33 cellular contexts compared by ENCODE assay signal in genomic region chr1:179014123-179014522, GRCh38.
"Had no signal": no experiment of that assay in that cellular context is flagged by ENCODE, and none has a peak within 500 bp of the region (broad histone marks: within the 10 kb centered on the region; RNA-seq: fewer than 3 reads in every experiment).

No MANE protein-coding gene starts in this region.

- H3K27ac Mint-ChIP-seq: activated B cell treated with CpG ODN at 0.5 μM for 24 hours; activated CD4-positive, alpha-beta memory T cell treated with anti-CD3 and anti-CD28 coated beads for 36 hours; activated CD8-positive, alpha-beta memory T cell treated with anti-CD3 and anti-CD28 coated beads, Interleukin-2, amount 10 ng/mL, durations not matched to agents 7 days and 5 days; activated CD8-positive, alpha-beta T cell treated with anti-CD3 and anti-CD28 coated beads, Interleukin-2, amount 10 ng/mL, durations not matched to agents 7 days and 5 days; activated naive CD4-positive, alpha-beta T cell treated with anti-CD3 and anti-CD28 coated beads for 36 hours; activated naive CD4-positive, alpha-beta T cell treated with anti-CD3 and anti-CD28 coated beads, Interleukin-2, amount 50 U/mL, for 24 hours; activated naive CD8-positive, alpha-beta T cell treated with anti-CD3 and anti-CD28 coated beads for 36 hours; activated naive CD8-positive, alpha-beta T cell treated with anti-CD3 and anti-CD28 coated beads, Interleukin-2, amount 50 U/mL, for 24 hours; activated T-helper 1 cell treated with anti-CD3 and anti-CD28 coated beads, Interleukin-12 subunit alpha, Interleukin-12 subunit beta, Interleukin-2, Interleukin-4 antibody, amounts not matched to agents 30 ng/mL and 10 ng/mL and 1 ng/mL, durations not matched to agents 14 hours and 24 hours and 36 hours; activated T-helper 2 cell treated with anti-CD3 and anti-CD28 coated beads, Interferon-gamma antibody, Interleukin-2, Interleukin-4, amounts not matched to agents 10 μg/mL and 5 μg/mL and 100 μg/mL, durations not matched to agents 14 hours and 24 hours and 36 hours; T-helper 17 cell; T-helper 2 cell treated with Interferon-gamma antibody and Interleukin-4, amounts not matched to agents 5 μg/mL and 100 μg/mL, for 36 hours had no signal

- DNase-seq: activated B cell treated with CpG ODN at 0.5 μM for 24 hours; activated CD4-positive, alpha-beta memory T cell treated with anti-CD3 and anti-CD28 coated beads for 36 hours; activated CD4-positive, alpha-beta T cell treated with anti-CD3 and anti-CD28 coated beads for 48 hours; activated CD4-positive, alpha-beta T cell treated with anti-CD3 and anti-CD28 coated beads, Interleukin-2, amount 50 U/mL, for 1 hour; activated CD8-positive, alpha-beta memory T cell treated with anti-CD3 and anti-CD28 coated beads, Interleukin-2, amount 10 ng/mL, durations not matched to agents 7 days and 5 days; activated CD8-positive, alpha-beta memory T cell treated with anti-CD3 and anti-CD28 coated beads, Interleukin-2, amount 50 U/mL, for 4 hours; activated CD8-positive, alpha-beta T cell treated with anti-CD3 and anti-CD28 coated beads, Interleukin-2, amount 10 ng/mL, durations not matched to agents 7 days and 5 days; activated effector memory CD4-positive, alpha-beta T cell treated with anti-CD3 and anti-CD28 coated beads, Interleukin-2, amount 50 U/mL, for 16 hours; activated naive CD4-positive, alpha-beta T cell treated with anti-CD3 and anti-CD28 coated beads for 36 hours; activated naive CD8-positive, alpha-beta T cell treated with anti-CD3 and anti-CD28 coated beads for 36 hours; activated naive CD8-positive, alpha-beta T cell treated with anti-CD3 and anti-CD28 coated beads, Interleukin-2, amount 50 U/mL, for 24 hours; activated T-cell treated with anti-CD3 and anti-CD28 coated beads, Interleukin-2, amount 50 U/mL, for 1 hour; activated T-cell treated with anti-CD3 and anti-CD28 coated beads, Interleukin-2, amount 50 U/mL, for 48 hours; amygdala; aorta; body of pancreas; caudate nucleus; cortex of kidney; effector CD8-positive, alpha-beta T cell; esophagus squamous epithelium; foreskin fibroblast; glutamatergic neuron; T-helper 1 cell; T-helper 17 cell; T1000; WERI-Rb-1 had no signal

- H3K36me3 Mint-ChIP-seq: activated CD4-positive, alpha-beta memory T cell treated with anti-CD3 and anti-CD28 coated beads for 36 hours; activated CD8-positive, alpha-beta memory T cell treated with anti-CD3 and anti-CD28 coated beads, Interleukin-2, amount 10 ng/mL, durations not matched to agents 7 days and 5 days; activated naive CD4-positive, alpha-beta T cell treated with anti-CD3 and anti-CD28 coated beads, Interleukin-2, amount 50 U/mL, for 24 hours; activated naive CD8-positive, alpha-beta T cell treated with anti-CD3 and anti-CD28 coated beads for 36 hours had no signal

- H3K9me3 ChIP-seq: adrenal gland, body of pancreas, esophagus squamous epithelium had no signal

- H3K27ac ChIP-seq: adrenal gland, body of pancreas, epithelial cell of prostate, esophagus squamous epithelium, WERI-Rb-1 had no signal

- H3K27me3 ChIP-seq: adrenal gland, body of pancreas, esophagus squamous epithelium had no signal

- H3K4me1 Mint-ChIP-seq: activated B cell treated with CpG ODN at 0.5 μM for 24 hours; activated CD8-positive, alpha-beta memory T cell treated with anti-CD3 and anti-CD28 coated beads, Interleukin-2, amount 10 ng/mL, durations not matched to agents 7 days and 5 days; activated naive CD4-positive, alpha-beta T cell treated with anti-CD3 and anti-CD28 coated beads, Interleukin-2, amount 50 U/mL, for 24 hours; activated naive CD8-positive, alpha-beta T cell treated with anti-CD3 and anti-CD28 coated beads for 36 hours; activated naive CD8-positive, alpha-beta T cell treated with anti-CD3 and anti-CD28 coated beads, Interleukin-2, amount 50 U/mL, for 24 hours had no signal

- ATAC-seq: activated CD4-positive, CD25-positive, alpha-beta regulatory T cell treated with anti-CD3 and anti-CD28 coated beads, Interleukin-2, amount 50 U/mL, for 24 hours; activated CD8-positive, alpha-beta memory T cell treated with anti-CD3 and anti-CD28 coated beads, Interleukin-2, amount 10 ng/mL, durations not matched to agents 7 days and 5 days; activated CD8-positive, alpha-beta T cell treated with anti-CD3 and anti-CD28 coated beads, Interleukin-2, amount 10 ng/mL, durations not matched to agents 7 days and 5 days; activated naive CD8-positive, alpha-beta T cell treated with anti-CD3 and anti-CD28 coated beads, Interleukin-2, amount 50 U/mL, for 24 hours; body of pancreas; T-helper 17 cell had no signal

- H3K4me3 ChIP-seq: adrenal gland, body of pancreas, esophagus squamous epithelium had no signal

- H3K9me3 Mint-ChIP-seq: activated B cell treated with CpG ODN at 0.5 μM for 24 hours; activated CD4-positive, alpha-beta memory T cell treated with anti-CD3 and anti-CD28 coated beads for 36 hours; activated naive CD4-positive, alpha-beta T cell treated with anti-CD3 and anti-CD28 coated beads for 36 hours; activated naive CD4-positive, alpha-beta T cell treated with anti-CD3 and anti-CD28 coated beads, Interleukin-2, amount 50 U/mL, for 24 hours; activated naive CD8-positive, alpha-beta T cell treated with anti-CD3 and anti-CD28 coated beads for 36 hours; activated naive CD8-positive, alpha-beta T cell treated with anti-CD3 and anti-CD28 coated beads, Interleukin-2, amount 50 U/mL, for 24 hours; activated T-helper 1 cell treated with anti-CD3 and anti-CD28 coated beads, Interleukin-12 subunit alpha, Interleukin-12 subunit beta, Interleukin-2, Interleukin-4 antibody, amounts not matched to agents 30 ng/mL and 10 ng/mL and 1 ng/mL, durations not matched to agents 14 hours and 24 hours and 36 hours; activated T-helper 2 cell treated with anti-CD3 and anti-CD28 coated beads, Interferon-gamma antibody, Interleukin-2, Interleukin-4, amounts not matched to agents 10 μg/mL and 5 μg/mL and 100 μg/mL, durations not matched to agents 14 hours and 24 hours and 36 hours; T-helper 2 cell treated with Interferon-gamma antibody and Interleukin-4, amounts not matched to agents 5 μg/mL and 100 μg/mL, for 36 hours had no signal

- H3K36me3 ChIP-seq: adrenal gland, esophagus squamous epithelium, WERI-Rb-1 had no signal

- H3K4me3 Mint-ChIP-seq: activated B cell treated with CpG ODN at 0.5 μM for 24 hours; activated CD4-positive, alpha-beta memory T cell treated with anti-CD3 and anti-CD28 coated beads for 36 hours; activated CD8-positive, alpha-beta memory T cell treated with anti-CD3 and anti-CD28 coated beads, Interleukin-2, amount 10 ng/mL, durations not matched to agents 7 days and 5 days; activated CD8-positive, alpha-beta T cell treated with anti-CD3 and anti-CD28 coated beads, Interleukin-2, amount 10 ng/mL, durations not matched to agents 7 days and 5 days; activated naive CD4-positive, alpha-beta T cell treated with anti-CD3 and anti-CD28 coated beads for 36 hours; activated naive CD4-positive, alpha-beta T cell treated with anti-CD3 and anti-CD28 coated beads, Interleukin-2, amount 50 U/mL, for 24 hours; activated naive CD8-positive, alpha-beta T cell treated with anti-CD3 and anti-CD28 coated beads for 36 hours; activated naive CD8-positive, alpha-beta T cell treated with anti-CD3 and anti-CD28 coated beads, Interleukin-2, amount 50 U/mL, for 24 hours; activated T-helper 1 cell treated with anti-CD3 and anti-CD28 coated beads, Interleukin-12 subunit alpha, Interleukin-12 subunit beta, Interleukin-2, Interleukin-4 antibody, amounts not matched to agents 30 ng/mL and 10 ng/mL and 1 ng/mL, durations not matched to agents 14 hours and 24 hours and 36 hours; T-helper 17 cell; T-helper 2 cell treated with Interferon-gamma antibody and Interleukin-4, amounts not matched to agents 5 μg/mL and 100 μg/mL, for 36 hours had no signal

- H3K27me3 Mint-ChIP-seq: activated B cell treated with CpG ODN at 0.5 μM for 24 hours; activated CD4-positive, alpha-beta memory T cell treated with anti-CD3 and anti-CD28 coated beads for 36 hours; activated CD8-positive, alpha-beta memory T cell treated with anti-CD3 and anti-CD28 coated beads, Interleukin-2, amount 10 ng/mL, durations not matched to agents 7 days and 5 days; activated naive CD4-positive, alpha-beta T cell treated with anti-CD3 and anti-CD28 coated beads, Interleukin-2, amount 50 U/mL, for 24 hours; activated naive CD8-positive, alpha-beta T cell treated with anti-CD3 and anti-CD28 coated beads for 36 hours had no signal
